In the genomic region with DNA sequence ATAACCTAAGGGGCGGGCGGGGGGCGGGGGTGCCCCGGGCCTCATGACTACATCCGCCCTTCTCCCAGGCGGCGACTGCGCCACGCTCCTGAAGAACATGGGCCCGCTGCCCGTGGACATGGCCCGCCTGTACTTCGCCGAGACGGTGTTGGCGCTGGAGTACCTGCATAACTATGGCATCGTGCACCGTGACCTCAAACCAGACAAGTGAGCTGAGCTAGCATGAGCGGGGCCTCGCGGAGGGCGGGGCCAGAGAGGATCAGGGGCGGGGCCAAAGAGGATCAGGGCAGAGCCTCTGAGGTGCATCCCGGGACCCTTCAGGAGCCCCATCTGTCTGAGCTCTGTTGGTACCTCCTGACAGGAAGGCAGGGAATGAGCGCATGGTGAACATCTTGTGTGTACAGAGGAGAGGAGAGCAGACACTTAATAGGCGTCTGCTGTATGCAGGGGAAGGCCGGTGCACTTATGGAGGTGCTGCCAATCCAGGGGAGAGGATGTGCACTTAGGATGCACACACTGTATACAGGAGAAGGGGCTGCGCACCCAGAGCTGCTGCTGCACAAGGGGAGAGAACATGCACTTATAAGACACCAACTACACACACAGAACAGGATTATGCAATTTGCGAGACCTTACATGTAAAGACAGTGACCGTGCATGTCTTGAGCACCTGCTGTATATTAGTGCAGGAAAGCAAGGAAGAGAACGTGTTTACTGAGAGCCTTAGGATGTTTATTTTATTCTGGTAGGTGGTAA, we compare ENCODE assay signal across 1 cellular context.
TF ChIP-seq lines count a peak whose summit lies in the region.

No MANE protein-coding gene starts in this region.

TF ChIP-seq in K562, 482 proteins besides CTCF, POLR2A, EP300 and RAD21 (continued from another document):
- TF ChIP-seq, protein P1, sequence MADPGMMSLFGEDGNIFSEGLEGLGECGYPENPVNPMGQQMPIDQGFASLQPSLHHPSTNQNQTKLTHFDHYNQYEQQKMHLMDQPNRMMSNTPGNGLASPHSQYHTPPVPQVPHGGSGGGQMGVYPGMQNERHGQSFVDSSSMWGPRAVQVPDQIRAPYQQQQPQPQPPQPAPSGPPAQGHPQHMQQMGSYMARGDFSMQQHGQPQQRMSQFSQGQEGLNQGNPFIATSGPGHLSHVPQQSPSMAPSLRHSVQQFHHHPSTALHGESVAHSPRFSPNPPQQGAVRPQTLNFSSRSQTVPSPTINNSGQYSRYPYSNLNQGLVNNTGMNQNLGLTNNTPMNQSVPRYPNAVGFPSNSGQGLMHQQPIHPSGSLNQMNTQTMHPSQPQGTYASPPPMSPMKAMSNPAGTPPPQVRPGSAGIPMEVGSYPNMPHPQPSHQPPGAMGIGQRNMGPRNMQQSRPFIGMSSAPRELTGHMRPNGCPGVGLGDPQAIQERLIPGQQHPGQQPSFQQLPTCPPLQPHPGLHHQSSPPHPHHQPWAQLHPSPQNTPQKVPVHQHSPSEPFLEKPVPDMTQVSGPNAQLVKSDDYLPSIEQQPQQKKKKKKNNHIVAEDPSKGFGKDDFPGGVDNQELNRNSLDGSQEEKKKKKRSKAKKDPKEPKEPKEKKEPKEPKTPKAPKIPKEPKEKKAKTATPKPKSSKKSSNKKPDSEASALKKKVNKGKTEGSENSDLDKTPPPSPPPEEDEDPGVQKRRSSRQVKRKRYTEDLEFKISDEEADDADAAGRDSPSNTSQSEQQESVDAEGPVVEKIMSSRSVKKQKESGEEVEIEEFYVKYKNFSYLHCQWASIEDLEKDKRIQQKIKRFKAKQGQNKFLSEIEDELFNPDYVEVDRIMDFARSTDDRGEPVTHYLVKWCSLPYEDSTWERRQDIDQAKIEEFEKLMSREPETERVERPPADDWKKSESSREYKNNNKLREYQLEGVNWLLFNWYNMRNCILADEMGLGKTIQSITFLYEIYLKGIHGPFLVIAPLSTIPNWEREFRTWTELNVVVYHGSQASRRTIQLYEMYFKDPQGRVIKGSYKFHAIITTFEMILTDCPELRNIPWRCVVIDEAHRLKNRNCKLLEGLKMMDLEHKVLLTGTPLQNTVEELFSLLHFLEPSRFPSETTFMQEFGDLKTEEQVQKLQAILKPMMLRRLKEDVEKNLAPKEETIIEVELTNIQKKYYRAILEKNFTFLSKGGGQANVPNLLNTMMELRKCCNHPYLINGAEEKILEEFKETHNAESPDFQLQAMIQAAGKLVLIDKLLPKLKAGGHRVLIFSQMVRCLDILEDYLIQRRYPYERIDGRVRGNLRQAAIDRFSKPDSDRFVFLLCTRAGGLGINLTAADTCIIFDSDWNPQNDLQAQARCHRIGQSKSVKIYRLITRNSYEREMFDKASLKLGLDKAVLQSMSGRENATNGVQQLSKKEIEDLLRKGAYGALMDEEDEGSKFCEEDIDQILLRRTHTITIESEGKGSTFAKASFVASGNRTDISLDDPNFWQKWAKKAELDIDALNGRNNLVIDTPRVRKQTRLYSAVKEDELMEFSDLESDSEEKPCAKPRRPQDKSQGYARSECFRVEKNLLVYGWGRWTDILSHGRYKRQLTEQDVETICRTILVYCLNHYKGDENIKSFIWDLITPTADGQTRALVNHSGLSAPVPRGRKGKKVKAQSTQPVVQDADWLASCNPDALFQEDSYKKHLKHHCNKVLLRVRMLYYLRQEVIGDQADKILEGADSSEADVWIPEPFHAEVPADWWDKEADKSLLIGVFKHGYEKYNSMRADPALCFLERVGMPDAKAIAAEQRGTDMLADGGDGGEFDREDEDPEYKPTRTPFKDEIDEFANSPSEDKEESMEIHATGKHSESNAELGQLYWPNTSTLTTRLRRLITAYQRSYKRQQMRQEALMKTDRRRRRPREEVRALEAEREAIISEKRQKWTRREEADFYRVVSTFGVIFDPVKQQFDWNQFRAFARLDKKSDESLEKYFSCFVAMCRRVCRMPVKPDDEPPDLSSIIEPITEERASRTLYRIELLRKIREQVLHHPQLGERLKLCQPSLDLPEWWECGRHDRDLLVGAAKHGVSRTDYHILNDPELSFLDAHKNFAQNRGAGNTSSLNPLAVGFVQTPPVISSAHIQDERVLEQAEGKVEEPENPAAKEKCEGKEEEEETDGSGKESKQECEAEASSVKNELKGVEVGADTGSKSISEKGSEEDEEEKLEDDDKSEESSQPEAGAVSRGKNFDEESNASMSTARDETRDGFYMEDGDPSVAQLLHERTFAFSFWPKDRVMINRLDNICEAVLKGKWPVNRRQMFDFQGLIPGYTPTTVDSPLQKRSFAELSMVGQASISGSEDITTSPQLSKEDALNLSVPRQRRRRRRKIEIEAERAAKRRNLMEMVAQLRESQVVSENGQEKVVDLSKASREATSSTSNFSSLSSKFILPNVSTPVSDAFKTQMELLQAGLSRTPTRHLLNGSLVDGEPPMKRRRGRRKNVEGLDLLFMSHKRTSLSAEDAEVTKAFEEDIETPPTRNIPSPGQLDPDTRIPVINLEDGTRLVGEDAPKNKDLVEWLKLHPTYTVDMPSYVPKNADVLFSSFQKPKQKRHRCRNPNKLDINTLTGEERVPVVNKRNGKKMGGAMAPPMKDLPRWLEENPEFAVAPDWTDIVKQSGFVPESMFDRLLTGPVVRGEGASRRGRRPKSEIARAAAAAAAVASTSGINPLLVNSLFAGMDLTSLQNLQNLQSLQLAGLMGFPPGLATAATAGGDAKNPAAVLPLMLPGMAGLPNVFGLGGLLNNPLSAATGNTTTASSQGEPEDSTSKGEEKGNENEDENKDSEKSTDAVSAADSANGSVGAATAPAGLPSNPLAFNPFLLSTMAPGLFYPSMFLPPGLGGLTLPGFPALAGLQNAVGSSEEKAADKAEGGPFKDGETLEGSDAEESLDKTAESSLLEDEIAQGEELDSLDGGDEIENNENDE (IDR thresholded peaks at IDR 0.05; ENCODE audit: low read depth, low read length), result no peak
- TF ChIP-seq SMARCA5 (IDR thresholded peaks at IDR 0.05) (0 out of 2 replicates have a peak, but pooled peaks have one; percentile 17), ZNF589 (CRISPR knock-in tag; IDR thresholded peaks at IDR 0.05; ENCODE audit: low read depth) (no peak), ZNF644 (tag; IDR thresholded peaks at IDR 0.05; ENCODE audit: low read depth) (no peak), CBFB (CRISPR knock-in tag; IDR thresholded peaks at IDR 0.05) (no peak), CHD2 (IDR thresholded peaks at IDR 0.05; ENCODE audit: low read depth, low read length) (no peak), FIP1L1 (IDR thresholded peaks at IDR 0.05; ENCODE audit: low read depth, low read length, poor library complexity, severe bottlenecking) (no peak), PYGO2 (tag; IDR thresholded peaks at IDR 0.05) (no peak), CEBPB (tag; IDR thresholded peaks at IDR 0.05) (peak; percentile 47), ZNF707 (CRISPR knock-in tag; conservative IDR thresholded peaks at IDR 0.05) (no peak), TOE1 (IDR thresholded peaks at IDR 0.05; ENCODE audit: borderline replicate concordance) (no peak), TOE1 (CRISPR knock-in tag; IDR thresholded peaks at IDR 0.05; ENCODE audit: borderline replicate concordance, low read depth) (no peak), ZFP36 (IDR thresholded peaks at IDR 0.05; ENCODE audit: low read depth, low read length, partially characterized antibody) (peak; percentile 25), PBX2 (CRISPR knock-in tag; IDR thresholded peaks at IDR 0.05; ENCODE audit: low read depth) (no peak), PBX2 (tag; conservative IDR thresholded peaks at IDR 0.05; ENCODE audit: low read depth) (no peak), MYNN (IDR thresholded peaks at IDR 0.05) (no peak), MYNN (CRISPR knock-in tag; IDR thresholded peaks at IDR 0.05) (no peak), MCM2 (IDR thresholded peaks at IDR 0.05; ENCODE audit: low read depth) (no peak), PHF21A (IDR thresholded peaks at IDR 0.05; ENCODE audit: borderline replicate concordance, low read depth) (no peak), KDM1A (IDR thresholded peaks at IDR 0.05) (peak in 1 of 2 experiments; percentile 7; a peak in 1 of 4 replicates), ZBTB7A (IDR thresholded peaks at IDR 0.05; ENCODE audit: borderline replicate concordance, control insufficient read depth, low read depth, low read length) (no peak), KAT2B (IDR thresholded peaks at IDR 0.05; ENCODE audit: low read depth, low read length) (no peak), RBM17 (IDR thresholded peaks at IDR 0.05; ENCODE audit: borderline replicate concordance, low read depth, low read length) (no peak), EGR1 (conservative IDR thresholded peaks at IDR 0.05) (no peak), ILK (tag; IDR thresholded peaks at IDR 0.05; ENCODE audit: borderline replicate concordance, low read depth) (no peak)
- TF ChIP-seq, protein P2, sequence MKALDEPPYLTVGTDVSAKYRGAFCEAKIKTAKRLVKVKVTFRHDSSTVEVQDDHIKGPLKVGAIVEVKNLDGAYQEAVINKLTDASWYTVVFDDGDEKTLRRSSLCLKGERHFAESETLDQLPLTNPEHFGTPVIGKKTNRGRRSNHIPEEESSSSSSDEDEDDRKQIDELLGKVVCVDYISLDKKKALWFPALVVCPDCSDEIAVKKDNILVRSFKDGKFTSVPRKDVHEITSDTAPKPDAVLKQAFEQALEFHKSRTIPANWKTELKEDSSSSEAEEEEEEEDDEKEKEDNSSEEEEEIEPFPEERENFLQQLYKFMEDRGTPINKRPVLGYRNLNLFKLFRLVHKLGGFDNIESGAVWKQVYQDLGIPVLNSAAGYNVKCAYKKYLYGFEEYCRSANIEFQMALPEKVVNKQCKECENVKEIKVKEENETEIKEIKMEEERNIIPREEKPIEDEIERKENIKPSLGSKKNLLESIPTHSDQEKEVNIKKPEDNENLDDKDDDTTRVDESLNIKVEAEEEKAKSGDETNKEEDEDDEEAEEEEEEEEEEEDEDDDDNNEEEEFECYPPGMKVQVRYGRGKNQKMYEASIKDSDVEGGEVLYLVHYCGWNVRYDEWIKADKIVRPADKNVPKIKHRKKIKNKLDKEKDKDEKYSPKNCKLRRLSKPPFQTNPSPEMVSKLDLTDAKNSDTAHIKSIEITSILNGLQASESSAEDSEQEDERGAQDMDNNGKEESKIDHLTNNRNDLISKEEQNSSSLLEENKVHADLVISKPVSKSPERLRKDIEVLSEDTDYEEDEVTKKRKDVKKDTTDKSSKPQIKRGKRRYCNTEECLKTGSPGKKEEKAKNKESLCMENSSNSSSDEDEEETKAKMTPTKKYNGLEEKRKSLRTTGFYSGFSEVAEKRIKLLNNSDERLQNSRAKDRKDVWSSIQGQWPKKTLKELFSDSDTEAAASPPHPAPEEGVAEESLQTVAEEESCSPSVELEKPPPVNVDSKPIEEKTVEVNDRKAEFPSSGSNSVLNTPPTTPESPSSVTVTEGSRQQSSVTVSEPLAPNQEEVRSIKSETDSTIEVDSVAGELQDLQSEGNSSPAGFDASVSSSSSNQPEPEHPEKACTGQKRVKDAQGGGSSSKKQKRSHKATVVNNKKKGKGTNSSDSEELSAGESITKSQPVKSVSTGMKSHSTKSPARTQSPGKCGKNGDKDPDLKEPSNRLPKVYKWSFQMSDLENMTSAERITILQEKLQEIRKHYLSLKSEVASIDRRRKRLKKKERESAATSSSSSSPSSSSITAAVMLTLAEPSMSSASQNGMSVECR (CRISPR knock-in tag; IDR thresholded peaks at IDR 0.05), result no peak
TF ChIP-seq in K562: peak in this region for 6.
